In genomic region chr9:132381966-132382541, GRCh38 we compare ENCODE assay signal across 8 cellular contexts. TPM values are rescaled to one million over a fixed set of nuclear protein-coding genes. Genes with fewer than 3 reads are reported as not detected.
DNase-seq lines count a peak whose midpoint lies in the region; ATAC-seq and TF ChIP-seq lines count a peak whose summit lies in the region.

No MANE protein-coding gene starts in this region.

- intact Hi-C loops in lower lobe of right lung (cut with DNase I): no loop called here

- H3K9me3 ChIP-seq in lower lobe of right lung: no peaks in the 10 kb centered on the region

- peak overlapping the region; percentile 31 for H3K27ac ChIP-seq in lower lobe of right lung

- TF ChIP-seq CTCF in lower lobe of right lung (IDR thresholded peaks at IDR 0.05): no peak

- H3K4me3 ChIP-seq in lower lobe of right lung: no peak overlapping the region

- peaks cover 73% of the 10 kb centered on the region for H3K36me3 ChIP-seq in lower lobe of right lung

- ATAC-seq in GM18520 (IDR thresholded peaks at IDR 0.05; ENCODE audit: unreplicated experiment): peak; percentile 71
- ATAC-seq in GM21737 (IDR thresholded peaks at IDR 0.05; ENCODE audit: unreplicated experiment): peak; percentile 55
- ATAC-seq in lower lobe of right lung: no peak

- no peaks in the 10 kb centered on the region for H3K27me3 ChIP-seq in lower lobe of right lung (ENCODE audit: low read depth)

- DNase-seq in Kasumi-1 (lab: John Stamatoyannopoulos, UW) (peak; percentile 79 to 89), lower lobe of right lung (no peak), DMS53 treated with DMSO at 0.1 percent for 48 hours (lab: John Stamatoyannopoulos, UW; ENCODE audit: unreplicated experiment) (no peak), dedifferentiated amniotic fluid mesenchymal stem cell (ENCODE audit: extremely low spot score) (no peak), RKO (ENCODE audit: low spot score) (no peak), DMS 273 (lab: John Stamatoyannopoulos, UW; ENCODE audit: unreplicated experiment) (no peak)

- peaks cover 13% of the 10 kb centered on the region for H3K4me1 ChIP-seq in lower lobe of right lung

RNA-seq across cellular contexts. Expression of gene TTF1, which starts 24.6 kb away (rescaled TPM):
- 12.3 TPM for total RNA-seq in lower lobe of right lung

RNA-seq across cellular contexts. Expression of gene SETX, which starts 27.3 kb away (rescaled TPM):
- total RNA-seq in lower lobe of right lung: 59.3 TPM

RNA-seq across cellular contexts. Expression of gene CFAP77, which starts 28.0 kb away (rescaled TPM):
- total RNA-seq in lower lobe of right lung: 3.7 TPM

Comparison
In these comparisons a context has a peak if more than half of its experiments do, and no peak if none do; other contexts are left out.
1. ATAC-seq: peak in GM18520 (single experiment) and GM21737 (single experiment); none in lower lobe of right lung (0 of 2).
2. DNase-seq: peak in Kasumi-1 (2 of 2); none in lower lobe of right lung (single experiment), DMS53 treated with DMSO at 0.1 percent for 48 hours (single experiment), dedifferentiated amniotic fluid mesenchymal stem cell (single experiment), RKO (single experiment) and DMS 273 (single experiment).